In genomic region chr2:74199871-74200305, GRCh38 we compare ENCODE assay signal across 8 cellular contexts. TPM values are rescaled to one million over a fixed set of nuclear protein-coding genes. Genes with fewer than 3 reads are reported as not detected.
DNase-seq lines count a peak whose midpoint lies in the region; ATAC-seq, FAIRE-seq and TF ChIP-seq lines count a peak whose summit lies in the region.

No MANE protein-coding gene starts in this region.

- TF ChIP-seq POLR2A in A549 (IDR thresholded peaks at IDR 0.05; ENCODE audit: low read length), result no peak
- no peak for TF ChIP-seq POLR2A in suprapubic skin (IDR thresholded peaks at IDR 0.05)

- TF ChIP-seq EP300 in A549 (IDR thresholded peaks at IDR 0.05) (no peak), suprapubic skin (IDR thresholded peaks at IDR 0.05) (no peak)

- CTCF ChIA-PET in A549 (lab: Yijun Ruan, JAX), result interaction anchor here (0.7 to 2.5 kb wide), 12 partner anchors 8 to 376 kb away, joined by 3 to 16 read pairs (median 4); partner anchors contain the start of gene STAMBP

- no peak for ATAC-seq in A549
- ATAC-seq in left lobe of liver, result no peak

- no peaks in the 10 kb centered on the region for H3K36me3 ChIP-seq in suprapubic skin

- POLR2A ChIA-PET in A549 (lab: Yijun Ruan, JAX), result interaction anchor here (0.6 to 2.4 kb wide), 7 partner anchors 8 to 79 kb away, joined by 3 to 17 read pairs (median 4); partner anchors contain the start of gene MOB1A

- DNase-seq in A549 (ENCODE audit: low read depth in 1 of 2, low spot score in 1 of 2) (no peak), HFF-Myc (ENCODE audit: extremely low read depth, low read depth) (no peak), iris pigment epithelial cell (ENCODE audit: low read depth) (peak; percentile 22), suprapubic skin (ENCODE audit: low spot score in 2 of 2) (no peak), NCI-H446 treated with DMSO at 0.1 percent for 48 hours (lab: John Stamatoyannopoulos, UW) (no peak), GM19240 (ENCODE audit: insufficient read length, low spot score) (no peak), left lobe of liver (ENCODE audit: low spot score) (no peak)
- peak; percentile 6 for DNase-seq in activated T-helper 9 cell treated with anti-CD3 and anti-CD28 coated beads, Interleukin-2, amount 50 U/mL, for 16 hours (ENCODE audit: low read depth)

- H3K27me3 ChIP-seq in suprapubic skin, result no peaks in the 10 kb centered on the region

- H3K4me2 ChIP-seq in A549, result peak overlapping the region; percentile 91

- peak overlapping the region; percentile 95 to 100 for H3K27ac ChIP-seq in A549
- no peak overlapping the region for H3K27ac ChIP-seq in suprapubic skin

- H3K4me3 ChIP-seq in A549 (peak overlapping the region; percentile 94), HFF-Myc (replicated peaks; ENCODE audit: low read depth, low read length) (peak overlapping the region; percentile 94), suprapubic skin (peak overlapping the region; percentile 81)

- H3K4me1 ChIP-seq in A549 (peaks cover 54% of the 10 kb centered on the region), suprapubic skin (peaks cover 37% of the 10 kb centered on the region)

- no peak for TF ChIP-seq RAD21 in A549 (conservative IDR thresholded peaks at IDR 0.05 in 1 of 2, IDR thresholded peaks at IDR 0.05 in 1 of 2)

- no peak for FAIRE-seq in A549 (lab: Jason Lieb, UNC)

- no peak for TF ChIP-seq CTCF in A549 (IDR thresholded peaks at IDR 0.05)
- TF ChIP-seq CTCF in HFF-Myc (IDR thresholded peaks at IDR 0.05; ENCODE audit: low read depth, low read length, missing control alignments), result no peak
- TF ChIP-seq CTCF in suprapubic skin (IDR thresholded peaks at IDR 0.05), result no peak

- H3K9me3 ChIP-seq in A549, result no peaks in the 10 kb centered on the region
- H3K9me3 ChIP-seq in suprapubic skin, result no peaks in the 10 kb centered on the region

- 20% methylated on average over 8 of the region's 8 CpGs for WGBS in A549 (ENCODE audit: missing lambda C conversion rate)
- 54% methylated on average over 8 of the region's 8 CpGs for WGBS in suprapubic skin

TF ChIP-seq in A549, 52 proteins besides CTCF, POLR2A, EP300 and RAD21:
- no peak; the same call in 1 of the 2 replicates for TF ChIP-seq HOXA7 (CRISPR knock-in tag; IDR thresholded peaks at IDR 0.05)
- TF ChIP-seq POLR2AphosphoS2 (conservative IDR thresholded peaks at IDR 0.05; ENCODE audit: low read length), result 0 out of 2 replicates have a peak, but pooled peaks have one; percentile 47
- TF ChIP-seq HOXB5 (CRISPR knock-in tag; IDR thresholded peaks at IDR 0.05), result no peak
- 0 out of 2 replicates have a peak, but pooled peaks have one; percentile 23 for TF ChIP-seq RARB (CRISPR knock-in tag; IDR thresholded peaks at IDR 0.05)
- TF ChIP-seq KDM1A (IDR thresholded peaks at IDR 0.05; ENCODE audit: low read depth), result no peak
- TF ChIP-seq CBX2 (IDR thresholded peaks at IDR 0.05; ENCODE audit: borderline replicate concordance, low read depth), result no peak
- TF ChIP-seq HMGXB4 (CRISPR knock-in tag; IDR thresholded peaks at IDR 0.05; ENCODE audit: borderline replicate concordance), result no peak
- TF ChIP-seq ZFP36 (IDR thresholded peaks at IDR 0.05; ENCODE audit: borderline replicate concordance, partially characterized antibody), result no peak
- no peak for TF ChIP-seq FOSL2 (IDR thresholded peaks at IDR 0.05)
- TF ChIP-seq FOSL2 (CRISPR knock-in tag; IDR thresholded peaks at IDR 0.05), result no peak
- no peak for TF ChIP-seq BHLHE40 (IDR thresholded peaks at IDR 0.05; ENCODE audit: low read depth, low read length)
- TF ChIP-seq RCOR1 (IDR thresholded peaks at IDR 0.05; ENCODE audit: low read depth, low read length), result no peak
- no peak for TF ChIP-seq ZC3H11A (IDR thresholded peaks at IDR 0.05)
- TF ChIP-seq ESRRA (IDR thresholded peaks at IDR 0.05; ENCODE audit: borderline replicate concordance, low read length), result no peak
- TF ChIP-seq NFE2L2 (conservative IDR thresholded peaks at IDR 0.05; ENCODE audit: low read length), result no peak
- no peak for TF ChIP-seq CHD4 (IDR thresholded peaks at IDR 0.05; ENCODE audit: borderline replicate concordance)
- no peak for TF ChIP-seq SMC3 (IDR thresholded peaks at IDR 0.05)
- no peak for TF ChIP-seq HOXB13 (CRISPR knock-in tag; IDR thresholded peaks at IDR 0.05; ENCODE audit: low read depth)
- TF ChIP-seq RFX5 (IDR thresholded peaks at IDR 0.05), result no peak
- TF ChIP-seq, protein P1, sequence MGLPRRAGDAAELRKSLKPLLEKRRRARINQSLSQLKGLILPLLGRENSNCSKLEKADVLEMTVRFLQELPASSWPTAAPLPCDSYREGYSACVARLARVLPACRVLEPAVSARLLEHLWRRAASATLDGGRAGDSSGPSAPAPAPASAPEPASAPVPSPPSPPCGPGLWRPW (IDR thresholded peaks at IDR 0.05), result no peak
- 0 out of 2 replicates have a peak, but pooled peaks have one; percentile 15 for TF ChIP-seq TFCP2L1 (CRISPR knock-in tag; IDR thresholded peaks at IDR 0.05)
- no peak for TF ChIP-seq MAFK (IDR thresholded peaks at IDR 0.05; ENCODE audit: partially characterized antibody)
- peak in 1 of 2 experiments; percentile 58; a peak in 2 of 5 replicates for TF ChIP-seq JUN (IDR thresholded peaks at IDR 0.05)

RNA-seq across cellular contexts. Expression of gene MTHFD2, which starts 1.5 kb away (rescaled TPM):
- polyA plus RNA-seq in A549 (2011; rRNA removed), result 429 and 608 TPM in 2 replicates
- polyA plus RNA-seq in A549 (2012; cell fraction: cytosol; rRNA removed), result 270 and 278 TPM in 2 replicates
- polyA plus RNA-seq in A549 (2012; cell fraction: nucleus; rRNA removed), result 61.1 and 149 TPM in 2 replicates
- polyA plus RNA-seq in A549 (2017; fragmentation: RNase III; extraction: RNeasy Plus Mini Kit Qiagen cat#74134 plus additional on column Dnase treatment), result 149 to 188 TPM (median 153 TPM) in 3 replicates
- polyA minus RNA-seq in A549 (2011; rRNA and poly(A)+ RNA removed), result 254 and 261 TPM in 2 replicates
- 10 to 100 TPM; 15.5 to 28.1 (median 17.5) TPM for total RNA-seq in suprapubic skin
- total RNA-seq in left lobe of liver, result 1.7 TPM

RNA-seq across cellular contexts. Expression of gene MOB1A, which starts 21.2 kb away (rescaled TPM):
- polyA plus RNA-seq in A549 (2011; rRNA removed), result 108 and 118 TPM in 2 replicates
- 21.2 and 26.8 TPM in 2 replicates for polyA plus RNA-seq in A549 (2012; cell fraction: cytosol; rRNA removed)
- polyA plus RNA-seq in A549 (2012; cell fraction: nucleus; rRNA removed), result 7.6 and 18.8 TPM in 2 replicates
- 65.5 to 72.6 TPM (median 71.8 TPM) in 3 replicates for polyA plus RNA-seq in A549 (2017; fragmentation: RNase III; extraction: RNeasy Plus Mini Kit Qiagen cat#74134 plus additional on column Dnase treatment)
- polyA minus RNA-seq in A549 (2011; rRNA and poly(A)+ RNA removed), result 44.9 and 50.3 TPM in 2 replicates
- total RNA-seq in suprapubic skin, result 10 to 100 TPM; 65.2 to 96.6 (median 79.2) TPM
- total RNA-seq in left lobe of liver, result 28.4 TPM

RNA-seq across cellular contexts. Expression of gene BOLA3, which starts 52.2 kb away (rescaled TPM):
- polyA plus RNA-seq in A549 (2011; rRNA removed), result 93.9 and 136 TPM in 2 replicates
- polyA plus RNA-seq in A549 (2012; cell fraction: cytosol; rRNA removed), result 117 and 146 TPM in 2 replicates
- 29.5 and 39.3 TPM in 2 replicates for polyA plus RNA-seq in A549 (2012; cell fraction: nucleus; rRNA removed)
- 125 to 145 TPM (median 139 TPM) in 3 replicates for polyA plus RNA-seq in A549 (2017; fragmentation: RNase III; extraction: RNeasy Plus Mini Kit Qiagen cat#74134 plus additional on column Dnase treatment)
- 7.1 and 7.7 TPM in 2 replicates for polyA minus RNA-seq in A549 (2011; rRNA and poly(A)+ RNA removed)
- total RNA-seq in suprapubic skin, result 10 to 100 TPM; 18.9 to 44.0 (median 28.1) TPM
- 12.8 TPM for total RNA-seq in left lobe of liver

Comparison
In these comparisons a context has a peak if more than half of its experiments do, and no peak if none do; other contexts are left out.
1. DNase-seq: peak in activated T-helper 9 cell treated with anti-CD3 and anti-CD28 coated beads, Interleukin-2, amount 50 U/mL, for 16 hours (single experiment) and iris pigment epithelial cell (single experiment); none in A549 (0 of 2), HFF-Myc (single experiment), suprapubic skin (0 of 2), NCI-H446 treated with DMSO at 0.1 percent for 48 hours (single experiment), GM19240 (single experiment) and left lobe of liver (single experiment).
2. Peak in every context shown above with its lines, with median percentiles within 50 percentile points of each other: H3K4me3 ChIP-seq.